1 cellular context compared by ENCODE assay signal in the genomic region with DNA sequence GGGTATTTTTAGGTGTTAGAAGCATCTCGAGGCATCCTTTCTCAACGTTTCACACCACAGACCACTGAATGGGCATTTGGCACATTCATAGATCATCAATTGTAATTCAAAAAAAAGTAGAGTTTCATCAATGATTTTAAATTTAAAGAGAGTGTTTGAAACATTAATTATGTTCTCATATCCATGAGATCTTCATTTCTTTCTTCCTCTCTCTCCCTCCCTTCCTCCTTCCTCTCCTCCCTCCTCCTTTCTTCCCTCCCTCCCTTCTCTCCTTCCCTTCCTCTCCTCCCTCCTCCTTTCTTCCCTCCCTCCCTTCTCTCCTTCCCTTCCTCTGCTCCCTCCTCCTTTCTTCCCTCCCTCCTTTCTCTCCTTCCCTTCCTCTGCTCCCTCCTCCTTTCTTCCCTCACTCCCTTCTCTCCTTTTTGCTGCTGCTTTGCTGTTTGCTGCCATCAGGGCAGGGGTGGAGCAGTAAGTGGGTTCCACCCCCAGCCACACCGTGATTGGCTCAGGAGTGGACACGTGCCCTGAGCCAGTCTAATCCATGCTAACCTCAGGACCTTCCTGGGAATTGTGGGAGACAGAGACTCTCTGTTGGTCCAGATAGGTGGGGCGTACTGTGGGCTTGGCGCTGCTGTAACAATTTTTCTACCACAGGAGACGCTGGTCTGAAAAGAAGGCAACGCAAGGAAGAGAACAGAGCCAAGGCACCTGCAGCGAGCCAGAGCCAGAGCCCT.
TF ChIP-seq lines count a peak whose summit lies in the region.

No MANE protein-coding gene starts in this region.

TF ChIP-seq in HEK293, 187 proteins besides CTCF, POLR2A, EP300 and RAD21 (continued from another document):
- TF ChIP-seq KLF1 (tag by site-specific recombination; IDR thresholded peaks at IDR 0.05) (0 out of 2 replicates have a peak, but pooled peaks have one; percentile 33), ZNF157 (tag by site-specific recombination; IDR thresholded peaks at IDR 0.05) (no peak), ZNF350 (tag by site-specific recombination; IDR thresholded peaks at IDR 0.05) (no peak), ZFHX2 (tag by site-specific recombination; conservative IDR thresholded peaks at IDR 0.05) (peak; percentile 58), ZNF558 (tag by site-specific recombination; IDR thresholded peaks at IDR 0.05) (no peak), GLIS2 (tag by site-specific recombination; IDR thresholded peaks at IDR 0.05) (peak; percentile 58), GLI2 (tag by site-specific recombination; IDR thresholded peaks at IDR 0.05; ENCODE audit: borderline replicate concordance, low read depth) (no peak), WT1 (tag by site-specific recombination; IDR thresholded peaks at IDR 0.05) (peak; percentile 14; the same call in 1 of the 2 replicates), ZNF530 (tag by site-specific recombination; IDR thresholded peaks at IDR 0.05; ENCODE audit: low read depth) (no peak), ZNF114 (tag by site-specific recombination; IDR thresholded peaks at IDR 0.05) (no peak), PRDM1 (tag by site-specific recombination; IDR thresholded peaks at IDR 0.05) (peak; percentile 91), IKZF3 (tag by site-specific recombination; IDR thresholded peaks at IDR 0.05) (peak; percentile 100), ZNF169 (tag by site-specific recombination; IDR thresholded peaks at IDR 0.05) (peak; percentile 81; the same call in 1 of the 2 replicates), ZNF16 (tag by site-specific recombination; IDR thresholded peaks at IDR 0.05; ENCODE audit: low read depth) (no peak), ZNF510 (tag by site-specific recombination; IDR thresholded peaks at IDR 0.05; ENCODE audit: insufficient replicate concordance) (no peak), ZNF433 (tag by site-specific recombination; IDR thresholded peaks at IDR 0.05; ENCODE audit: low read depth) (no peak)
- TF ChIP-seq, protein P1, sequence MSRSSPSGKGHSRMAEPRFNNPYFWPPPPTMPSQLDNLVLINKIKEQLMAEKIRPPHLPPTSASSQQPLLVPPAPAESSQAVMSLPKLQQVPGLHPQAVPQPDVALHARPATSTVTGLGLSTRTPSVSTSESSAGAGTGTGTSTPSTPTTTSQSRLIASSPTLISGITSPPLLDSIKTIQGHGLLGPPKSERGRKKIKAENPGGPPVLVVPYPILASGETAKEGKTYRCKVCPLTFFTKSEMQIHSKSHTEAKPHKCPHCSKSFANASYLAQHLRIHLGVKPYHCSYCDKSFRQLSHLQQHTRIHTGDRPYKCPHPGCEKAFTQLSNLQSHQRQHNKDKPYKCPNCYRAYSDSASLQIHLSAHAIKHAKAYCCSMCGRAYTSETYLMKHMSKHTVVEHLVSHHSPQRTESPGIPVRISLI (tag by site-specific recombination; IDR thresholded peaks at IDR 0.05) = no peak
- TF ChIP-seq, protein P2, sequence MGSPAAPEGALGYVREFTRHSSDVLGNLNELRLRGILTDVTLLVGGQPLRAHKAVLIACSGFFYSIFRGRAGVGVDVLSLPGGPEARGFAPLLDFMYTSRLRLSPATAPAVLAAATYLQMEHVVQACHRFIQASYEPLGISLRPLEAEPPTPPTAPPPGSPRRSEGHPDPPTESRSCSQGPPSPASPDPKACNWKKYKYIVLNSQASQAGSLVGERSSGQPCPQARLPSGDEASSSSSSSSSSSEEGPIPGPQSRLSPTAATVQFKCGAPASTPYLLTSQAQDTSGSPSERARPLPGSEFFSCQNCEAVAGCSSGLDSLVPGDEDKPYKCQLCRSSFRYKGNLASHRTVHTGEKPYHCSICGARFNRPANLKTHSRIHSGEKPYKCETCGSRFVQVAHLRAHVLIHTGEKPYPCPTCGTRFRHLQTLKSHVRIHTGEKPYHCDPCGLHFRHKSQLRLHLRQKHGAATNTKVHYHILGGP (tag by site-specific recombination; IDR thresholded peaks at IDR 0.05) = no peak
